ENCODE assay signal across 17 cellular contexts in genomic region chr13:73189365-73189764, GRCh38.
"Had no signal": no experiment of that assay in that cellular context is flagged by ENCODE, and none has a peak within 500 bp of the region (broad histone marks: within the 10 kb centered on the region; RNA-seq: fewer than 3 reads in every experiment).

No MANE protein-coding gene starts in this region.

- DNase-seq: activated T-cell treated with anti-CD3 and anti-CD28 coated beads, Interleukin-2, amount 50 U/mL, for 1 hour; brain microvascular endothelial cell; dorsolateral prefrontal cortex; foreskin melanocyte; heart left ventricle; kidney glomerular epithelial cell; lower lobe of right lung; natural killer cell; occipital lobe; psoas muscle; sigmoid colon; stimulated activated CD4-positive, alpha-beta T cell treated with anti-CD3 and anti-CD28 coated beads, Interleukin-4, amount 100 ng/mL, for 1 hour; T-helper 17 cell; testis had no signal

- H3K27ac ChIP-seq: brain microvascular endothelial cell, dorsolateral prefrontal cortex, heart left ventricle, lower lobe of right lung, psoas muscle, sigmoid colon, testis had no signal

- H3K4me3 ChIP-seq: dorsolateral prefrontal cortex, heart left ventricle, lower lobe of right lung, psoas muscle, sigmoid colon, testis had no signal

- H3K27me3 ChIP-seq: brain microvascular endothelial cell, dorsolateral prefrontal cortex, sigmoid colon, testis had no signal

- ATAC-seq: heart left ventricle, lower lobe of right lung, natural killer cell, psoas muscle, T-helper 17 cell had no signal

- H3K9me3 ChIP-seq: heart left ventricle, lower lobe of right lung, psoas muscle, sigmoid colon, testis had no signal

- H3K36me3 Mint-ChIP-seq: activated naive CD4-positive, alpha-beta T cell treated with anti-CD3 and anti-CD28 coated beads, Interleukin-2, amount 50 U/mL, for 24 hours; natural killer cell had no signal

- H3K27me3 Mint-ChIP-seq: activated naive CD4-positive, alpha-beta T cell treated with anti-CD3 and anti-CD28 coated beads, Interleukin-2, amount 50 U/mL, for 24 hours; T-helper 17 cell had no signal

- H3K27ac Mint-ChIP-seq: activated naive CD4-positive, alpha-beta T cell treated with anti-CD3 and anti-CD28 coated beads, Interleukin-2, amount 50 U/mL, for 24 hours; natural killer cell; stimulated activated naive CD8-positive, alpha-beta T cell treated with anti-CD3 and anti-CD28 coated beads, Interleukin-15, Interleukin-2, amounts not matched to agents 100 ng/mL and 50 ng/mL, for 24 hours; T-helper 17 cell had no signal

- H3K36me3 ChIP-seq: brain microvascular endothelial cell, heart left ventricle, lower lobe of right lung, sigmoid colon had no signal

- H3K4me1 ChIP-seq: heart left ventricle, lower lobe of right lung, psoas muscle, sigmoid colon, testis had no signal

- FAIRE-seq: TTC549 had no signal

- H3K9me3 Mint-ChIP-seq: activated naive CD4-positive, alpha-beta T cell treated with anti-CD3 and anti-CD28 coated beads, Interleukin-2, amount 50 U/mL, for 24 hours; natural killer cell; stimulated activated naive CD8-positive, alpha-beta T cell treated with anti-CD3 and anti-CD28 coated beads, Interleukin-15, Interleukin-2, amounts not matched to agents 100 ng/mL and 50 ng/mL, for 24 hours had no signal

- H3K4me3 Mint-ChIP-seq: activated naive CD4-positive, alpha-beta T cell treated with anti-CD3 and anti-CD28 coated beads, Interleukin-2, amount 50 U/mL, for 24 hours; natural killer cell; stimulated activated naive CD8-positive, alpha-beta T cell treated with anti-CD3 and anti-CD28 coated beads, Interleukin-15, Interleukin-2, amounts not matched to agents 100 ng/mL and 50 ng/mL, for 24 hours; T-helper 17 cell had no signal

- H3K4me1 Mint-ChIP-seq: activated naive CD4-positive, alpha-beta T cell treated with anti-CD3 and anti-CD28 coated beads, Interleukin-2, amount 50 U/mL, for 24 hours; natural killer cell had no signal
